In genomic region chr17:32486091-32486700, GRCh38 we compare ENCODE assay signal across 8 cellular contexts. TPM values are rescaled to one million over a fixed set of nuclear protein-coding genes. Genes with fewer than 3 reads are reported as not detected.
DNase-seq lines count a peak whose midpoint lies in the region; ATAC-seq, FAIRE-seq and TF ChIP-seq lines count a peak whose summit lies in the region.

No MANE protein-coding gene starts in this region.

- H3K27me3 ChIP-seq in keratinocyte (ENCODE audit: control insufficient read depth, extremely low read depth, insufficient read depth, low read length), result no peaks in the 10 kb centered on the region

- H2AFZ ChIP-seq in keratinocyte (ENCODE audit: control insufficient read depth, low read length), result peak overlapping the region; percentile 42

- peak overlapping the region; percentile 100 for H3K27ac ChIP-seq in VCaP
- peak overlapping the region; percentile 95 for H3K27ac ChIP-seq in caudate nucleus (ENCODE audit: low read depth, low read length)
- no peak overlapping the region for H3K27ac ChIP-seq in keratinocyte (ENCODE audit: control insufficient read depth, insufficient read depth, low read length)

- no peaks in the 10 kb centered on the region for H4K20me1 ChIP-seq in keratinocyte (ENCODE audit: control insufficient read depth, extremely low read depth, insufficient read depth, low read length)

- peaks cover 21 to 23% of the 10 kb centered on the region in 2 experiments for H3K36me3 ChIP-seq in keratinocyte (ENCODE audit: control insufficient read depth in 2 of 2, extremely low read depth in 1 of 2, insufficient read depth in 2 of 2, low read length in 2 of 2)

- dilution Hi-C loops in keratinocyte (cut with MboI; ENCODE audit: extremely low pct_ligation_motif_present, low sequenced_read_pairs), result no loop called here

- peak overlapping the region; percentile 44 for H3K9ac ChIP-seq in keratinocyte (ENCODE audit: control insufficient read depth, extremely low read depth, insufficient read depth, low read length)

- TF ChIP-seq CTCF in VCaP (conservative IDR thresholded peaks at IDR 0.05) (no peak), keratinocyte (optimal IDR thresholded peaks at IDR 0.05 in 1 of 3, IDR thresholded peaks at IDR 0.05 in 1 of 3, conservative IDR thresholded peaks at IDR 0.05 in 1 of 3; ENCODE audit: extremely low read depth in 1 of 3, insufficient read depth in 2 of 3, low read length in 3 of 3) (no peak)

- H3K9me3 ChIP-seq in keratinocyte (ENCODE audit: control insufficient read depth, low read depth, low read length), result no peaks in the 10 kb centered on the region

- peaks cover 35% of the 10 kb centered on the region for H3K4me1 ChIP-seq in keratinocyte (ENCODE audit: control insufficient read depth, extremely low read depth, insufficient read depth, low read length)

- no peak for FAIRE-seq in GM12892 (lab: Jason Lieb, UNC)
- no peak for FAIRE-seq in keratinocyte (lab: Jason Lieb, UNC)

- DNase-seq in GM12892 (ENCODE audit: insufficient read length) (peak; percentile 72), NCI-H2107 (lab: John Stamatoyannopoulos, UW) (peak; percentile 81), caudate nucleus (lab: John Stamatoyannopoulos, UW) (peak in 57 of 61 donors; percentile 26 to 92 (median 79)), keratinocyte (ENCODE audit: low read depth, low spot score) (no peak)
- DNase-seq in stimulated activated CD4-positive, alpha-beta T cell treated with anti-CD3 and anti-CD28 coated beads, Interleukin-12 subunit alpha, Interleukin-12 subunit beta, amount 100 ng/mL, for 48 hours (ENCODE audit: low read depth in 2 of 3, low spot score in 1 of 3), result peak in 2 of 3 donors; percentile 28 to 64

- H3K79me2 ChIP-seq in keratinocyte (ENCODE audit: control insufficient read depth, insufficient read depth, low read length), result peaks cover 34% of the 10 kb centered on the region

- TF ChIP-seq POLR2A in GM12892 (IDR thresholded peaks at IDR 0.05; ENCODE audit: low read depth, low read length), result no peak

- ATAC-seq in HG02798 (IDR thresholded peaks at IDR 0.05; ENCODE audit: poor library complexity, unreplicated experiment) (peak; percentile 48), HG03439 (IDR thresholded peaks at IDR 0.05; ENCODE audit: unreplicated experiment) (no peak)

- H3K4me3 ChIP-seq in keratinocyte (ENCODE audit: control insufficient read depth in 2 of 3, extremely low read depth in 1 of 3, insufficient read depth in 2 of 3, low read depth in 1 of 3, low read length in 3 of 3), result peak overlapping the region in 2 of 3 experiments; percentile 33 to 46

- H3K4me2 ChIP-seq in keratinocyte (ENCODE audit: control insufficient read depth, extremely low read depth, insufficient read depth, low read depth, low read length), result peak overlapping the region; percentile 54

- H3K9me1 ChIP-seq in keratinocyte (ENCODE audit: control insufficient read depth, extremely low read depth, insufficient read depth, low read length), result peaks cover 9% of the 10 kb centered on the region

RNA-seq across cellular contexts. Expression of gene CDK5R1, which starts 0.6 kb away (rescaled TPM):
- polyA plus RNA-seq in GM12892 (2012; ENCODE audit: missing spikeins), result 26.1 TPM
- 2.4 to 4.9 TPM (median 2.9 TPM) in 3 replicates for polyA plus RNA-seq in keratinocyte
- 2.4 TPM for polyA plus RNA-seq in keratinocyte (2011; ENCODE audit: low read depth)
- 1.9 and 2.3 TPM in 2 replicates for polyA plus RNA-seq in keratinocyte (2011; cell fraction: cytosol; rRNA removed)
- polyA plus RNA-seq in keratinocyte (2011; cell fraction: nucleus; rRNA removed), result 6.7 and 7.0 TPM in 2 replicates
- polyA plus RNA-seq in keratinocyte (2012; ENCODE audit: low replicate concordance), result 5.8 and 5.9 TPM in 2 replicates
- polyA minus RNA-seq in keratinocyte, result 3.9 to 6.2 TPM (median 4.1 TPM) in 3 replicates
- polyA minus RNA-seq in keratinocyte (2011; cell fraction: cytosol; rRNA and poly(A)+ RNA removed), result 8.1 TPM
- polyA minus RNA-seq in keratinocyte (2011; cell fraction: nucleus; rRNA and poly(A)+ RNA removed), result 5.1 and 8.2 TPM in 2 replicates

RNA-seq across cellular contexts. Expression of gene PSMD11, which starts 41.9 kb away (rescaled TPM):
- polyA plus RNA-seq in GM12892 (2012; ENCODE audit: missing spikeins), result 93.5 TPM
- polyA plus RNA-seq in keratinocyte, result 85.5 to 121 TPM (median 103 TPM) in 3 replicates
- 123 TPM for polyA plus RNA-seq in keratinocyte (2011; ENCODE audit: low read depth)
- polyA plus RNA-seq in keratinocyte (2011; cell fraction: cytosol; rRNA removed), result 65.1 and 85.6 TPM in 2 replicates
- 72.5 and 77.3 TPM in 2 replicates for polyA plus RNA-seq in keratinocyte (2011; cell fraction: nucleus; rRNA removed)
- polyA plus RNA-seq in keratinocyte (2012; ENCODE audit: low replicate concordance), result 88.6 and 123 TPM in 2 replicates
- 94.2 to 160 TPM (median 129 TPM) in 3 replicates for polyA minus RNA-seq in keratinocyte
- polyA minus RNA-seq in keratinocyte (2011; cell fraction: cytosol; rRNA and poly(A)+ RNA removed), result 88.8 TPM
- 40.2 and 74.0 TPM in 2 replicates for polyA minus RNA-seq in keratinocyte (2011; cell fraction: nucleus; rRNA and poly(A)+ RNA removed)
